18 cellular contexts compared by ENCODE assay signal in genomic region chr10:12727832-12728215, GRCh38.
DNase-seq lines count a peak whose midpoint lies in the region; ATAC-seq and TF ChIP-seq lines count a peak whose summit lies in the region.
"Had no signal": no experiment of that assay in that cellular context is flagged by ENCODE, and none has a peak within 500 bp of the region (broad histone marks: within the 10 kb centered on the region; RNA-seq: fewer than 3 reads in every experiment).

No MANE protein-coding gene starts in this region.

- H3K9me3 ChIP-seq in mammary epithelial cell (replicated peaks; ENCODE audit: insufficient read depth, low read length), result no peaks in the 10 kb centered on the region
- H3K9me3 ChIP-seq in adrenal gland (replicated peaks in 1 of 3), result no peaks in the 10 kb centered on the region
- no peaks in the 10 kb centered on the region for H3K9me3 ChIP-seq in stomach smooth muscle (ENCODE audit: control insufficient read depth in 2 of 2, low read length in 2 of 2)
- H3K9me3 ChIP-seq: A549, spleen had no signal

- POLR2A ChIA-PET in MCF 10A (lab: Yijun Ruan, JAX), result interaction anchor here (0.9 kb wide), 1 partner anchor 17 kb away, joined by 4 read pairs; no protein-coding TSS in a partner anchor

- H3K27ac Mint-ChIP-seq in MCF 10A (ENCODE audit: low read depth, unreplicated experiment), result no peak overlapping the region
- H3K27ac Mint-ChIP-seq in activated naive CD4-positive, alpha-beta T cell treated with anti-CD3 and anti-CD28 coated beads, Interleukin-2, amount 10 ng/mL, durations not matched to agents 7 days and 5 days, result no peak overlapping the region
- H3K27ac Mint-ChIP-seq: activated naive CD8-positive, alpha-beta T cell treated with anti-CD3 and anti-CD28 coated beads, Interleukin-2, amount 10 ng/mL, durations not matched to agents 7 days and 5 days; immature natural killer cell; memory B cell; stimulated activated naive B cell treated with anti-CD40 and anti-IgM and Interleukin-4, amounts not matched to agents 10 μg/mL and 1 μg/mL and 100 μg/mL, for 72 hours had no signal

- no peak overlapping the region for H2AFZ ChIP-seq in mammary epithelial cell (ENCODE audit: low read depth, low read length)

- no peaks in the 10 kb centered on the region for H3K27me3 Mint-ChIP-seq in MCF 10A (ENCODE audit: insufficient read depth, unreplicated experiment)
- no peaks in the 10 kb centered on the region for H3K27me3 Mint-ChIP-seq in activated naive CD4-positive, alpha-beta T cell treated with anti-CD3 and anti-CD28 coated beads, Interleukin-2, amount 10 ng/mL, durations not matched to agents 7 days and 5 days
- H3K27me3 Mint-ChIP-seq in activated T-cell treated with anti-CD3 and anti-CD28 coated beads, Interleukin-2, amount 50 U/mL, for 4 hours (ENCODE audit: low read depth), result no peaks in the 10 kb centered on the region
- H3K27me3 Mint-ChIP-seq: activated naive CD8-positive, alpha-beta T cell treated with anti-CD3 and anti-CD28 coated beads, Interleukin-2, amount 10 ng/mL, durations not matched to agents 7 days and 5 days; CD4-positive, alpha-beta memory T cell; memory B cell; stimulated activated naive B cell treated with anti-CD40 and anti-IgM and Interleukin-4, amounts not matched to agents 10 μg/mL and 1 μg/mL and 100 μg/mL, for 72 hours had no signal

- DNase-seq in MCF 10A (ENCODE audit: unreplicated experiment), result peak; percentile 58
- DNase-seq in mammary epithelial cell, result no peak
- DNase-seq in adrenal gland, result peak; percentile 28 to 73 (median 65)
- DNase-seq in iris pigment epithelial cell (ENCODE audit: low read depth), result peak; percentile 76
- no peak for DNase-seq in EL
- DNase-seq in activated naive CD4-positive, alpha-beta T cell treated with anti-CD3 and anti-CD28 coated beads, Interleukin-2, amount 10 ng/mL, durations not matched to agents 7 days and 5 days, result no peak
- no peak for DNase-seq in activated T-cell treated with anti-CD3 and anti-CD28 coated beads, Interleukin-2, amount 50 U/mL, for 4 hours
- DNase-seq: activated CD4-positive, alpha-beta T cell treated with anti-CD3 and anti-CD28 coated beads for 4 hours; activated naive CD8-positive, alpha-beta T cell treated with anti-CD3 and anti-CD28 coated beads, Interleukin-2, amount 10 ng/mL, durations not matched to agents 7 days and 5 days; effector memory CD4-positive, alpha-beta T cell; immature natural killer cell; SHP77; spleen; stimulated activated naive B cell treated with anti-CD40 and anti-IgM and Interleukin-4, amounts not matched to agents 10 μg/mL and 1 μg/mL and 100 μg/mL, for 72 hours had no signal

- no peak overlapping the region for H3K27ac ChIP-seq in mammary epithelial cell (ENCODE audit: insufficient read depth, low read depth, low read length)
- H3K27ac ChIP-seq in adrenal gland, result no peak overlapping the region
- peak overlapping the region; percentile 58 for H3K27ac ChIP-seq in stomach smooth muscle (ENCODE audit: low read length)
- H3K27ac ChIP-seq: A549, spleen had no signal

- no peak for ATAC-seq in activated T-cell treated with anti-CD3 and anti-CD28 coated beads, Interleukin-2, amount 50 U/mL, for 4 hours
- ATAC-seq: A549; stimulated activated naive B cell treated with anti-CD40 and anti-IgM and Interleukin-4, amounts not matched to agents 10 μg/mL and 1 μg/mL and 100 μg/mL, for 72 hours had no signal

- H3K36me3 Mint-ChIP-seq in MCF 10A (ENCODE audit: insufficient read depth, unreplicated experiment), result no peaks in the 10 kb centered on the region
- H3K36me3 Mint-ChIP-seq in activated naive CD4-positive, alpha-beta T cell treated with anti-CD3 and anti-CD28 coated beads, Interleukin-2, amount 10 ng/mL, durations not matched to agents 7 days and 5 days, result no peaks in the 10 kb centered on the region
- H3K36me3 Mint-ChIP-seq in activated T-cell treated with anti-CD3 and anti-CD28 coated beads, Interleukin-2, amount 50 U/mL, for 4 hours (ENCODE audit: insufficient read depth), result peaks cover 2% of the 10 kb centered on the region
- H3K36me3 Mint-ChIP-seq: activated naive CD8-positive, alpha-beta T cell treated with anti-CD3 and anti-CD28 coated beads, Interleukin-2, amount 10 ng/mL, durations not matched to agents 7 days and 5 days; CD4-positive, alpha-beta memory T cell; immature natural killer cell; stimulated activated naive B cell treated with anti-CD40 and anti-IgM and Interleukin-4, amounts not matched to agents 10 μg/mL and 1 μg/mL and 100 μg/mL, for 72 hours had no signal

- no peaks in the 10 kb centered on the region for H3K79me2 ChIP-seq in mammary epithelial cell (ENCODE audit: insufficient read depth, low read length)

- CTCF ChIA-PET in MCF 10A (lab: Yijun Ruan, JAX), result interaction anchor here (1.0 to 1.6 kb wide), 2 partner anchors 16 to 346 kb away, joined by 3 to 6 read pairs; no protein-coding TSS in a partner anchor
- CTCF ChIA-PET in mammary epithelial cell (lab: Charles Lee; ENCODE audit: low non-redundant PET), result no interaction called here
- CTCF ChIA-PET in activated naive CD4-positive, alpha-beta T cell treated with anti-CD3 and anti-CD28 coated beads, Interleukin-2, amount 10 ng/mL, durations not matched to agents 7 days and 5 days (lab: Charles Lee), result interaction anchor here (1.4 to 1.8 kb wide), 3 partner anchors 17 to 347 kb away, joined by 3 to 10 read pairs (median 5); no protein-coding TSS in a partner anchor

- H4K20me1 ChIP-seq in mammary epithelial cell (ENCODE audit: insufficient read depth, low read length), result no peaks in the 10 kb centered on the region

- no peaks in the 10 kb centered on the region for H3K9me3 Mint-ChIP-seq in MCF 10A (ENCODE audit: unreplicated experiment)
- no peaks in the 10 kb centered on the region for H3K9me3 Mint-ChIP-seq in activated naive CD4-positive, alpha-beta T cell treated with anti-CD3 and anti-CD28 coated beads, Interleukin-2, amount 10 ng/mL, durations not matched to agents 7 days and 5 days
- H3K9me3 Mint-ChIP-seq in activated T-cell treated with anti-CD3 and anti-CD28 coated beads, Interleukin-2, amount 50 U/mL, for 4 hours, result no peaks in the 10 kb centered on the region
- H3K9me3 Mint-ChIP-seq: activated naive CD8-positive, alpha-beta T cell treated with anti-CD3 and anti-CD28 coated beads, Interleukin-2, amount 10 ng/mL, durations not matched to agents 7 days and 5 days; CD4-positive, alpha-beta memory T cell; immature natural killer cell; memory B cell; stimulated activated naive B cell treated with anti-CD40 and anti-IgM and Interleukin-4, amounts not matched to agents 10 μg/mL and 1 μg/mL and 100 μg/mL, for 72 hours had no signal

- TF ChIP-seq CTCF in MCF 10A (IDR thresholded peaks at IDR 0.05; ENCODE audit: unreplicated experiment) (no peak), mammary epithelial cell (conservative IDR thresholded peaks at IDR 0.05 in 1 of 2, IDR thresholded peaks at IDR 0.05 in 1 of 2; ENCODE audit: extremely low read depth in 1 of 2, insufficient read depth in 1 of 2, low read depth in 1 of 2, low read length in 2 of 2) (no peak), adrenal gland (IDR thresholded peaks at IDR 0.05) (no peak)

- H3K9ac ChIP-seq in mammary epithelial cell (ENCODE audit: insufficient read depth, low read length), result no peak overlapping the region
- no peak overlapping the region for H3K9ac ChIP-seq in stomach smooth muscle (ENCODE audit: low read length in 2 of 2)

- in situ Hi-C loops in mammary epithelial cell (cut with MboI; ENCODE audit: low sequenced_read_pairs in 2 of 2), result no loop called here

- no peak for TF ChIP-seq POLR2A in adrenal gland (IDR thresholded peaks at IDR 0.05)

- H3K27me3 ChIP-seq in mammary epithelial cell (ENCODE audit: insufficient read depth, low read length) (no peaks in the 10 kb centered on the region), adrenal gland (no peaks in the 10 kb centered on the region), stomach smooth muscle (ENCODE audit: control insufficient read depth in 1 of 2, insufficient read depth in 2 of 2, low read length in 2 of 2) (no peaks in the 10 kb centered on the region)
- H3K27me3 ChIP-seq: spleen had no signal

- 100% methylated on average over 4 of the region's 10 CpGs for WGBS in mammary epithelial cell (ENCODE audit: low coverage, missing lambda C conversion rate)
- WGBS in adrenal gland, 4 donors, result 40 to 55% (median 49%) methylated on average over 4 to 10 of the region's 10 CpGs

- BruUV-seq in MCF 10A (replicated peaks; lab: Mats Ljungman, UMichigan) (no TSS peak), mammary epithelial cell (replicated peaks; lab: Mats Ljungman, UMichigan) (no TSS peak)

- dilution Hi-C loops in mammary epithelial cell (cut with HindIII; ENCODE audit: low sequenced_read_pairs), result no loop called here

- H3K4me2 ChIP-seq in mammary epithelial cell (ENCODE audit: insufficient read depth, low read depth, low read length), result no peak overlapping the region
- H3K4me2 ChIP-seq: A549 had no signal

- no peak overlapping the region for H3K4me3 Mint-ChIP-seq in MCF 10A (ENCODE audit: unreplicated experiment)
- H3K4me3 Mint-ChIP-seq in activated naive CD4-positive, alpha-beta T cell treated with anti-CD3 and anti-CD28 coated beads, Interleukin-2, amount 10 ng/mL, durations not matched to agents 7 days and 5 days, result no peak overlapping the region
- no peak overlapping the region for H3K4me3 Mint-ChIP-seq in activated T-cell treated with anti-CD3 and anti-CD28 coated beads, Interleukin-2, amount 50 U/mL, for 4 hours
- H3K4me3 Mint-ChIP-seq: activated naive CD8-positive, alpha-beta T cell treated with anti-CD3 and anti-CD28 coated beads, Interleukin-2, amount 10 ng/mL, durations not matched to agents 7 days and 5 days; immature natural killer cell; memory B cell; stimulated activated naive B cell treated with anti-CD40 and anti-IgM and Interleukin-4, amounts not matched to agents 10 μg/mL and 1 μg/mL and 100 μg/mL, for 72 hours had no signal

- no peak overlapping the region for H3K4me3 ChIP-seq in mammary epithelial cell (replicated peaks in 1 of 3; ENCODE audit: insufficient read depth in 1 of 3, low read depth in 2 of 3, low read length in 3 of 3)
- no peak overlapping the region for H3K4me3 ChIP-seq in adrenal gland
- H3K4me3 ChIP-seq in stomach smooth muscle (ENCODE audit: low read length in 2 of 2), result peak overlapping the region; percentile 37 to 69
- H3K4me3 ChIP-seq: A549, spleen had no signal

- no peaks in the 10 kb centered on the region for H3K4me1 Mint-ChIP-seq in MCF 10A (ENCODE audit: insufficient read depth, unreplicated experiment)
- H3K4me1 Mint-ChIP-seq in activated naive CD4-positive, alpha-beta T cell treated with anti-CD3 and anti-CD28 coated beads, Interleukin-2, amount 10 ng/mL, durations not matched to agents 7 days and 5 days, result peaks cover 21% of the 10 kb centered on the region
- H3K4me1 Mint-ChIP-seq in activated T-cell treated with anti-CD3 and anti-CD28 coated beads, Interleukin-2, amount 50 U/mL, for 4 hours (ENCODE audit: low read depth), result peaks cover 20% of the 10 kb centered on the region
- H3K4me1 Mint-ChIP-seq: activated naive CD8-positive, alpha-beta T cell treated with anti-CD3 and anti-CD28 coated beads, Interleukin-2, amount 10 ng/mL, durations not matched to agents 7 days and 5 days; immature natural killer cell had no signal

- intact Hi-C loops in MCF 10A (cut with micrococcal nuclease) (no loop called here), mammary epithelial cell (cut with micrococcal nuclease) (no loop called here), adrenal gland (cut with DNase I) (loop anchor here in 1 of 2 donors (10.0 kb wide), 1 partner anchor 357 kb away; no protein-coding TSS in a partner anchor)

- H3K4me1 ChIP-seq in mammary epithelial cell (ENCODE audit: insufficient read depth, low read length) (peaks cover 7% of the 10 kb centered on the region), adrenal gland (replicated peaks in 1 of 2) (peaks cover 0 to 8% of the 10 kb centered on the region in 2 donors), stomach smooth muscle (ENCODE audit: control insufficient read depth, insufficient read depth, low read length) (peaks cover 34% of the 10 kb centered on the region)
- H3K4me1 ChIP-seq: A549 had no signal

- H3K36me3 ChIP-seq in mammary epithelial cell (ENCODE audit: insufficient read depth, low read length) (no peaks in the 10 kb centered on the region), adrenal gland (replicated peaks in 1 of 2) (no peaks in the 10 kb centered on the region), stomach smooth muscle (ENCODE audit: control insufficient read depth in 2 of 2, insufficient read depth in 2 of 2, low read length in 2 of 2) (no peaks in the 10 kb centered on the region)

Comparison
In these comparisons a context has a peak if more than half of its experiments do, and no peak if none do; other contexts are left out.
1. DNase-seq: peak in MCF 10A (single experiment), adrenal gland (7 of 7) and iris pigment epithelial cell (single experiment); none in mammary epithelial cell (single experiment), EL (single experiment), activated naive CD4-positive, alpha-beta T cell treated with anti-CD3 and anti-CD28 coated beads, Interleukin-2, amount 10 ng/mL, durations not matched to agents 7 days and 5 days (single experiment) and activated T-cell treated with anti-CD3 and anti-CD28 coated beads, Interleukin-2, amount 50 U/mL, for 4 hours (single experiment).
2. H3K4me3 ChIP-seq: peak in stomach smooth muscle (2 of 2); none in mammary epithelial cell (0 of 3) and adrenal gland (0 of 4).